8 cellular contexts compared by ENCODE assay signal in genomic region chr16:19520861-19521331, GRCh38. TPM values are rescaled to one million over a fixed set of nuclear protein-coding genes. Genes with fewer than 3 reads are reported as not detected.
DNase-seq lines count a peak whose midpoint lies in the region; ATAC-seq and TF ChIP-seq lines count a peak whose summit lies in the region.

No MANE protein-coding gene starts in this region.

- H3K4me3 ChIP-seq in ovary, result peak overlapping the region; percentile 78

- no peak for TF ChIP-seq EP300 in ovary (IDR thresholded peaks at IDR 0.05)

- DNase-seq in stimulated activated CD4-positive, alpha-beta T cell treated with anti-CD3 and anti-CD28 coated beads, Interleukin-15, amount 100 ng/mL, for 24 hours, result peak; percentile 41
- no peak for DNase-seq in stimulated activated CD4-positive, alpha-beta T cell treated with anti-CD3 and anti-CD28 coated beads, Interleukin-2, amount 100 ng/mL, for 48 hours
- DNase-seq in SW480 (ENCODE audit: low spot score) (peak; percentile 36), erythroblast (lab: John Stamatoyannopoulos, UW) (peak; percentile 94 to 97), ovary (no peak), KG1 (lab: John Stamatoyannopoulos, UW) (no peak)

- no peaks in the 10 kb centered on the region for H3K9me3 ChIP-seq in ovary

- H3K36me3 ChIP-seq in ovary, result no peaks in the 10 kb centered on the region

- intact Hi-C loops in ovary (cut with DNase I), result no loop called here

- WGBS in ovary, 3 donors, result 1 to 3% (median 2%) methylated on average over 8 of the region's 8 CpGs

- peaks cover 13% of the 10 kb centered on the region for H3K4me1 ChIP-seq in ovary (ENCODE audit: insufficient read depth)

- ATAC-seq in HG02571 (IDR thresholded peaks at IDR 0.05; ENCODE audit: unreplicated experiment) (no peak), HG02938 (IDR thresholded peaks at IDR 0.05; ENCODE audit: unreplicated experiment) (no peak)

- TF ChIP-seq CTCF in ovary (IDR thresholded peaks at IDR 0.05), result no peak

- TF ChIP-seq POLR2A in erythroblast (IDR thresholded peaks at IDR 0.05; ENCODE audit: low read length), result peak; percentile 84
- no peak for TF ChIP-seq POLR2A in ovary (IDR thresholded peaks at IDR 0.05)

- H3K27me3 ChIP-seq in ovary, result no peaks in the 10 kb centered on the region

- peak overlapping the region in 1 of 2 donors; percentile 78 for H3K27ac ChIP-seq in ovary

RNA-seq across cellular contexts. Expression of gene GDE1, which starts 1.0 kb away (rescaled TPM):
- total RNA-seq in ovary, result 10 to 100 TPM; 18.1 to 35.3 (median 28.7) TPM
- 10 to 100 TPM; 24.9 to 83.8 TPM for polyA plus RNA-seq in ovary

RNA-seq across cellular contexts. Expression of gene CCP110, which starts 2.8 kb away (rescaled TPM):
- 10 to 100 TPM; 17.1 to 22.9 (median 19.1) TPM for total RNA-seq in ovary
- 10 to 100 TPM in 1 of 2 donors, 1 to 10 TPM in 1; 7.2 to 11.9 TPM for polyA plus RNA-seq in ovary

RNA-seq across cellular contexts. Expression of gene VPS35L, which starts 34.6 kb away (rescaled TPM):
- total RNA-seq in ovary, result 10 to 100 TPM; 28.6 to 63.0 (median 50.7) TPM
- 10 to 100 TPM; 30.0 to 69.6 TPM for polyA plus RNA-seq in ovary

Comparison
In these comparisons a context has a peak if more than half of its experiments do, and no peak if none do; other contexts are left out.
1. DNase-seq: peak in stimulated activated CD4-positive, alpha-beta T cell treated with anti-CD3 and anti-CD28 coated beads, Interleukin-15, amount 100 ng/mL, for 24 hours (single experiment), SW480 (single experiment) and erythroblast (2 of 2); none in stimulated activated CD4-positive, alpha-beta T cell treated with anti-CD3 and anti-CD28 coated beads, Interleukin-2, amount 100 ng/mL, for 48 hours (0 of 2), ovary (0 of 5) and KG1 (single experiment).